Comparison of ENCODE assay signal across 10 cellular contexts in genomic region chr14:101823081-101823480, GRCh38.
A peak's percentile ranks its signal among the peaks of the same experiment; 100 is the strongest.
DNase-seq lines count a peak whose midpoint lies in the region; ATAC-seq and TF ChIP-seq lines count a peak whose summit lies in the region.
"Had no signal": no experiment of that assay in that cellular context is flagged by ENCODE, and none has a peak within 500 bp of the region (broad histone marks: within the 10 kb centered on the region; RNA-seq: fewer than 3 reads in every experiment).

No MANE protein-coding gene starts in this region.

- peaks cover 86% of the 10 kb centered on the region for H3K36me3 Mint-ChIP-seq in central memory CD8-positive, alpha-beta T cell (ENCODE audit: insufficient read depth)
- peaks cover 7% of the 10 kb centered on the region for H3K36me3 Mint-ChIP-seq in natural killer cell treated with Interleukin-12 subunit alpha and Interleukin-12 subunit beta and Interleukin-15 and Interleukin-18, amount 100 ng/mL, for 72 hours

- WGBS in mesendoderm (ENCODE audit: extremely low coverage, insufficient coverage, low lambda C conversion rate), result no CpG with 5 or more reads among the region's 9 CpGs

- no peak overlapping the region for H4K5ac ChIP-seq in mesendoderm (ENCODE audit: low read length)

- H4K20me1 ChIP-seq in BLaER1 treated with 17β-estradiol and CSF1 and Interleukin-3, amounts not matched to agents 10 nM and 100 nM, result peaks cover 4 to 59% (median 25%) of the 10 kb centered on the region in 11 experiments; a peak in 13 of 22 replicates
- H4K20me1 ChIP-seq in Loucy (ENCODE audit: insufficient read depth, low read length, poor library complexity, severe bottlenecking), result peaks cover 73% of the 10 kb centered on the region

- H3K56ac ChIP-seq in mesendoderm (ENCODE audit: low read length), result no peak overlapping the region

- no peak overlapping the region for H3K23ac ChIP-seq in mesendoderm (ENCODE audit: low read length)

- peak overlapping the region; percentile 88 to 99 (median 94) for H3K4me2 ChIP-seq in BLaER1 treated with 17β-estradiol and CSF1 and Interleukin-3, amounts not matched to agents 10 nM and 100 nM
- H3K4me2 ChIP-seq in Loucy (ENCODE audit: low read depth, low read length, poor library complexity, severe bottlenecking) (peak overlapping the region; percentile 54), mesendoderm (ENCODE audit: low read length) (no peak overlapping the region)

- H3K4me3 ChIP-seq in BLaER1 treated with 17β-estradiol and CSF1 and Interleukin-3, amounts not matched to agents 10 nM and 100 nM, result peak overlapping the region; percentile 40 to 66 (median 55); a peak in 19 of 20 replicates
- H3K4me3 ChIP-seq in Loucy (ENCODE audit: low read length, poor library complexity, severe bottlenecking) (peak overlapping the region; percentile 5), mesendoderm (ENCODE audit: low read length) (no peak overlapping the region)

- peaks cover 10 to 59% (median 43%) of the 10 kb centered on the region in 11 experiments; a peak in 20 of 22 replicates for H3K36me3 ChIP-seq in BLaER1 treated with 17β-estradiol and CSF1 and Interleukin-3, amounts not matched to agents 10 nM and 100 nM
- H3K36me3 ChIP-seq in Loucy (ENCODE audit: insufficient read depth, low read length) (peaks cover 21% of the 10 kb centered on the region; the same call in 1 of the 2 replicates), mesendoderm (ENCODE audit: control insufficient read depth, insufficient read depth, low read length) (no peaks in the 10 kb centered on the region)

- H3K27ac Mint-ChIP-seq in central memory CD8-positive, alpha-beta T cell (ENCODE audit: low read depth), result peak overlapping the region; percentile 98
- peak overlapping the region; percentile 95 to 96 for H3K27ac Mint-ChIP-seq in natural killer cell treated with Interleukin-12 subunit alpha and Interleukin-12 subunit beta and Interleukin-15 and Interleukin-18, amount 100 ng/mL, for 72 hours

- peaks cover 0 to 7% (median 5%) of the 10 kb centered on the region in 11 experiments; a peak in 8 of 22 replicates for H3K9me3 ChIP-seq in BLaER1 treated with 17β-estradiol and CSF1 and Interleukin-3, amounts not matched to agents 10 nM and 100 nM (replicated peaks in 1 of 11)
- H3K9me3 ChIP-seq in Loucy (ENCODE audit: insufficient read depth, low read depth, low read length), result no peaks in the 10 kb centered on the region

- peaks cover 98% of the 10 kb centered on the region for H3K79me2 ChIP-seq in Loucy (ENCODE audit: insufficient read depth, low read length)
- peaks cover 34% of the 10 kb centered on the region for H3K79me2 ChIP-seq in mesendoderm (ENCODE audit: control insufficient read depth, insufficient read depth, low read length)

- peaks cover 74% of the 10 kb centered on the region for H3K4me1 Mint-ChIP-seq in central memory CD8-positive, alpha-beta T cell
- peaks cover 63 to 79% of the 10 kb centered on the region in 2 donors for H3K4me1 Mint-ChIP-seq in natural killer cell treated with Interleukin-12 subunit alpha and Interleukin-12 subunit beta and Interleukin-15 and Interleukin-18, amount 100 ng/mL, for 72 hours (ENCODE audit: low read depth in 2 of 2)

- ATAC-seq in central memory CD8-positive, alpha-beta T cell (replicated peaks; ENCODE audit: extremely low read depth, poor library complexity, severe bottlenecking), result peak; percentile 40
- ATAC-seq in natural killer cell treated with Interleukin-12 subunit alpha and Interleukin-12 subunit beta and Interleukin-15 and Interleukin-18, amount 100 ng/mL, for 72 hours, result no peak
- ATAC-seq in GM18909 (IDR thresholded peaks at IDR 0.05; ENCODE audit: poor library complexity, unreplicated experiment), result no peak

- H3K18ac ChIP-seq in mesendoderm (ENCODE audit: low read length), result no peak overlapping the region

- no peak overlapping the region for H2BK5ac ChIP-seq in mesendoderm (ENCODE audit: low read length)

- H2BK15ac ChIP-seq in mesendoderm (replicated peaks; ENCODE audit: low read depth), result no peak overlapping the region

- TF ChIP-seq CTCF in Loucy (conservative IDR thresholded peaks at IDR 0.05; ENCODE audit: low read length), result no peak

- no peak overlapping the region for H2AFZ ChIP-seq in Loucy (ENCODE audit: low read length)

- H3F3A ChIP-seq in Loucy (ENCODE audit: low read depth), result no peaks in the 10 kb centered on the region

- H3K9me3 Mint-ChIP-seq in central memory CD8-positive, alpha-beta T cell, result no peaks in the 10 kb centered on the region
- no peaks in the 10 kb centered on the region for H3K9me3 Mint-ChIP-seq in natural killer cell treated with Interleukin-12 subunit alpha and Interleukin-12 subunit beta and Interleukin-15 and Interleukin-18, amount 100 ng/mL, for 72 hours

- no peaks in the 10 kb centered on the region for H3K27me3 ChIP-seq in BLaER1 treated with 17β-estradiol and CSF1 and Interleukin-3, amounts not matched to agents 10 nM and 100 nM
- H3K27me3 ChIP-seq in Loucy (ENCODE audit: insufficient read depth, low read length, poor library complexity, severe bottlenecking) (no peaks in the 10 kb centered on the region), mesendoderm (ENCODE audit: insufficient read depth, low read length, poor library complexity) (no peaks in the 10 kb centered on the region)

- H3K79me1 ChIP-seq in mesendoderm (ENCODE audit: low read length), result peaks cover 33% of the 10 kb centered on the region

- peak in 1 of 2 donors; percentile 66 for DNase-seq in central memory CD8-positive, alpha-beta T cell (ENCODE audit: low spot score in 2 of 2)
- DNase-seq in natural killer cell treated with Interleukin-12 subunit alpha and Interleukin-12 subunit beta and Interleukin-15 and Interleukin-18, amount 100 ng/mL, for 72 hours (ENCODE audit: low spot score), result no peak
- DNase-seq in cortex of kidney (lab: John Stamatoyannopoulos, UW) (no peak), mesendoderm (no peak), amniotic stem cell (lab: John Stamatoyannopoulos, UW) (no peak)
- DNase-seq: DMS79, NCI-H1930 had no signal

- H3K9ac ChIP-seq in BLaER1 treated with 17β-estradiol and CSF1 and Interleukin-3, amounts not matched to agents 10 nM and 100 nM, result peak overlapping the region; percentile 78 to 96 (median 83)
- H3K9ac ChIP-seq in Loucy (ENCODE audit: low read depth, low read length, poor library complexity, severe bottlenecking) (no peak overlapping the region), mesendoderm (ENCODE audit: low read length) (no peak overlapping the region)

- H3K4me1 ChIP-seq in BLaER1 treated with 17β-estradiol and CSF1 and Interleukin-3, amounts not matched to agents 10 nM and 100 nM, result peaks cover 86 to 98% (median 95%) of the 10 kb centered on the region in 10 experiments
- peaks cover 62% of the 10 kb centered on the region for H3K4me1 ChIP-seq in Loucy (ENCODE audit: insufficient read depth, low read length, poor library complexity, severe bottlenecking)
- no peaks in the 10 kb centered on the region for H3K4me1 ChIP-seq in mesendoderm (ENCODE audit: control insufficient read depth, low read depth, low read length)

- no peaks in the 10 kb centered on the region for H3K9me2 ChIP-seq in Loucy (replicated peaks; ENCODE audit: low read depth, low read length)

- H4K8ac ChIP-seq in mesendoderm (ENCODE audit: low read depth, low read length), result no peak overlapping the region

- H2AK5ac ChIP-seq in mesendoderm (ENCODE audit: low read length), result no peak overlapping the region

- H3K4ac ChIP-seq in mesendoderm (ENCODE audit: low read depth, low read length), result no peak overlapping the region

- H3K4me3 Mint-ChIP-seq in central memory CD8-positive, alpha-beta T cell, result peak overlapping the region; percentile 89
- peak overlapping the region; percentile 84 for H3K4me3 Mint-ChIP-seq in natural killer cell treated with Interleukin-12 subunit alpha and Interleukin-12 subunit beta and Interleukin-15 and Interleukin-18, amount 100 ng/mL, for 72 hours

- H3K27me3 Mint-ChIP-seq in central memory CD8-positive, alpha-beta T cell, result no peaks in the 10 kb centered on the region
- H3K27me3 Mint-ChIP-seq in natural killer cell treated with Interleukin-12 subunit alpha and Interleukin-12 subunit beta and Interleukin-15 and Interleukin-18, amount 100 ng/mL, for 72 hours, result no peaks in the 10 kb centered on the region

- no peak overlapping the region for H2BK120ac ChIP-seq in mesendoderm (ENCODE audit: low read depth, low read length)

- peak overlapping the region; percentile 75 to 99 (median 93) for H3K27ac ChIP-seq in BLaER1 treated with 17β-estradiol and CSF1 and Interleukin-3, amounts not matched to agents 10 nM and 100 nM
- no peak overlapping the region for H3K27ac ChIP-seq in mesendoderm (ENCODE audit: low read depth, low read length)

Comparison
In these comparisons a context has a peak if more than half of its experiments do, and no peak if none do; other contexts are left out.
1. H3K9ac ChIP-seq: peak in BLaER1 treated with 17β-estradiol and CSF1 and Interleukin-3, amounts not matched to agents 10 nM and 100 nM (11 of 11); none in Loucy (single experiment) and mesendoderm (single experiment).